8 cellular contexts compared by ENCODE assay signal in genomic region chr5:54520438-54520846, GRCh38. TPM values are rescaled to one million over a fixed set of nuclear protein-coding genes. Genes with fewer than 3 reads are reported as not detected.
DNase-seq lines count a peak whose midpoint lies in the region; ATAC-seq, FAIRE-seq and TF ChIP-seq lines count a peak whose summit lies in the region.

No MANE protein-coding gene starts in this region.

- no peaks in the 10 kb centered on the region for H4K20me1 ChIP-seq in GM23338 (replicated peaks; ENCODE audit: insufficient read depth)
- H4K20me1 ChIP-seq in endothelial cell of umbilical vein (replicated peaks; ENCODE audit: control insufficient read depth, extremely low read depth, insufficient read depth, low read length) = no peaks in the 10 kb centered on the region

- CTCF ChIA-PET in endothelial cell of umbilical vein (lab: Charles Lee) = interaction anchor here (1.0 to 5.3 kb wide), 5 partner anchors 223 to 639 kb away, joined by 3 to 301 read pairs (median 38); partner anchors contain the start of gene GPX8

- TF ChIP-seq POLR2A in endothelial cell of umbilical vein (IDR thresholded peaks at IDR 0.05; ENCODE audit: low read depth, low read length) = peak; percentile 57

- H3K4me3 ChIP-seq in GM23338 (peak overlapping the region; percentile 52), RWPE2 (ENCODE audit: severe bottlenecking) (peak overlapping the region; percentile 25), endothelial cell of umbilical vein (replicated peaks in 1 of 3; ENCODE audit: insufficient read depth in 1 of 3, low read depth in 1 of 3, low read length in 3 of 3) (peak overlapping the region; percentile 45 to 91 (median 77))

- H3K9me2 ChIP-seq in GM23338 (ENCODE audit: insufficient read depth) = peaks cover 4% of the 10 kb centered on the region; the same call in 1 of the 2 replicates

- DNase-seq in GM23338 (ENCODE audit: low spot score) = peak; percentile 32
- DNase-seq in RWPE2 (ENCODE audit: low spot score) = no peak
- peak; percentile 72 for DNase-seq in endothelial cell of umbilical vein (ENCODE audit: low read depth, low spot score)
- DNase-seq in natural killer cell = no peak
- DNase-seq in NCI-H128 (lab: John Stamatoyannopoulos, UW; ENCODE audit: unreplicated experiment) = no peak
- DNase-seq in ureter (ENCODE audit: low spot score) = no peak
- DNase-seq in left colon = no peak
- DNase-seq in activated CD8-positive, alpha-beta memory T cell treated with anti-CD3 and anti-CD28 coated beads for 24 hours = no peak

- POLR2A ChIA-PET in endothelial cell of umbilical vein (lab: Charles Lee) = no interaction called here

- no peak for TF ChIP-seq CTCF in GM23338 (conservative IDR thresholded peaks at IDR 0.05; ENCODE audit: low read depth in 2 of 2)
- no peak for TF ChIP-seq CTCF in RWPE2 (IDR thresholded peaks at IDR 0.05; ENCODE audit: poor library complexity, severe bottlenecking)
- no peak for TF ChIP-seq CTCF in endothelial cell of umbilical vein (IDR thresholded peaks at IDR 0.05; ENCODE audit: extremely low read depth in 1 of 2, insufficient read depth in 1 of 2, low read depth in 1 of 2, low read length in 2 of 2)
- TF ChIP-seq CTCF in natural killer cell (IDR thresholded peaks at IDR 0.05) = no peak

- intact Hi-C loops in endothelial cell of umbilical vein (cut with micrococcal nuclease) (loop anchor here (10.0 kb wide), 1 partner anchor 464 kb away; the partner anchor contains the start of gene ESM1), natural killer cell (cut with micrococcal nuclease) (no loop called here), left colon (cut with DNase I, micrococcal nuclease) (loop anchor here in 1 of 2 donors (2.0 kb wide), 1 partner anchor 324 kb away; no protein-coding TSS in a partner anchor)

- dilution Hi-C loops in endothelial cell of umbilical vein (cut with MboI; ENCODE audit: extremely low pct_ligation_motif_present, low sequenced_read_pairs) = no loop called here

- peaks cover 67% of the 10 kb centered on the region for H3K79me2 ChIP-seq in GM23338 (replicated peaks; ENCODE audit: insufficient read depth)
- peaks cover 69% of the 10 kb centered on the region for H3K79me2 ChIP-seq in endothelial cell of umbilical vein (ENCODE audit: control insufficient read depth, insufficient read depth, low read length)

- H3K27me3 Mint-ChIP-seq in GM23338 (ENCODE audit: insufficient read depth, low read depth, poor library complexity) (peaks cover 17% of the 10 kb centered on the region), natural killer cell (ENCODE audit: low read depth in 2 of 2) (no peaks in the 10 kb centered on the region)

- H3K27ac Mint-ChIP-seq in GM23338 = 0 out of 2 replicates have a peak overlapping the region, but pooled peaks have one; percentile 2
- H3K27ac Mint-ChIP-seq in natural killer cell = peak overlapping the region in 1 of 2 donors; percentile 90

- H2AFZ ChIP-seq in GM23338 (no peak overlapping the region), endothelial cell of umbilical vein (ENCODE audit: low read depth, low read length) (peak overlapping the region; percentile 75)

- H3K9me3 ChIP-seq in RWPE2 (ENCODE audit: severe bottlenecking) (no peaks in the 10 kb centered on the region), endothelial cell of umbilical vein (replicated peaks; ENCODE audit: control insufficient read depth, insufficient read depth, low read length) (no peaks in the 10 kb centered on the region)

- H3K27me3 ChIP-seq in GM23338 (ENCODE audit: insufficient read depth) (peaks cover 25% of the 10 kb centered on the region), RWPE2 (ENCODE audit: insufficient read depth, poor library complexity, severe bottlenecking) (no peaks in the 10 kb centered on the region), endothelial cell of umbilical vein (ENCODE audit: control insufficient read depth in 2 of 2, insufficient read depth in 2 of 2, low read length in 2 of 2) (no peaks in the 10 kb centered on the region)

- no peaks in the 10 kb centered on the region for H3F3A ChIP-seq in GM23338 (replicated peaks; ENCODE audit: low read depth)

- peak overlapping the region; percentile 73 for H3K4me2 ChIP-seq in GM23338
- H3K4me2 ChIP-seq in endothelial cell of umbilical vein (ENCODE audit: insufficient read depth, low read length) = peak overlapping the region; percentile 99

- no TSS peak for BruUV-seq in endothelial cell of umbilical vein (replicated peaks; lab: Mats Ljungman, UMichigan)

- H3K36me3 Mint-ChIP-seq in GM23338 (ENCODE audit: low read depth) = peaks cover 16% of the 10 kb centered on the region
- no peaks in the 10 kb centered on the region for H3K36me3 Mint-ChIP-seq in natural killer cell

- no peak overlapping the region for H3K27ac ChIP-seq in GM23338 (ENCODE audit: low read depth)
- peak overlapping the region; percentile 51 for H3K27ac ChIP-seq in RWPE2 (ENCODE audit: poor library complexity, severe bottlenecking)
- peak overlapping the region; percentile 79 for H3K27ac ChIP-seq in endothelial cell of umbilical vein (ENCODE audit: insufficient read depth, low read depth, low read length)

- no peaks in the 10 kb centered on the region for H3K9me1 ChIP-seq in endothelial cell of umbilical vein (replicated peaks; ENCODE audit: control insufficient read depth, extremely low read depth, insufficient read depth, low read length)

- peak; percentile 74 for FAIRE-seq in endothelial cell of umbilical vein (lab: Jason Lieb, UNC)

- H3K9ac ChIP-seq in endothelial cell of umbilical vein (replicated peaks; ENCODE audit: extremely low read depth, insufficient read depth, low read length) = peak overlapping the region; percentile 74

- ATAC-seq in GM23338 = no peak; the same call in 2 of the 3 replicates
- ATAC-seq in RWPE2 (ENCODE audit: low read depth) = peak; percentile 38
- ATAC-seq in natural killer cell = no peak
- no peak for ATAC-seq in left colon

- H3K36me3 ChIP-seq in GM23338 (ENCODE audit: insufficient read depth) = no peaks in the 10 kb centered on the region
- peaks cover 8% of the 10 kb centered on the region for H3K36me3 ChIP-seq in RWPE2 (ENCODE audit: low read depth)
- no peaks in the 10 kb centered on the region for H3K36me3 ChIP-seq in endothelial cell of umbilical vein (ENCODE audit: control insufficient read depth in 2 of 2, extremely low read depth in 1 of 2, insufficient read depth in 2 of 2, low read length in 2 of 2)

- H3K4me1 ChIP-seq in GM23338 (ENCODE audit: insufficient read depth) (peaks cover 16% of the 10 kb centered on the region; the same call in 1 of the 2 replicates), RWPE2 (ENCODE audit: insufficient read depth, poor library complexity, severe bottlenecking) (peaks cover 21% of the 10 kb centered on the region), endothelial cell of umbilical vein (ENCODE audit: control insufficient read depth, extremely low read depth, insufficient read depth, low read length) (peaks cover 62% of the 10 kb centered on the region)

- peaks cover 8% of the 10 kb centered on the region; the same call in 1 of the 3 replicates for H3K9me3 Mint-ChIP-seq in GM23338
- no peaks in the 10 kb centered on the region for H3K9me3 Mint-ChIP-seq in natural killer cell

- H3K4me1 Mint-ChIP-seq in GM23338 (peaks cover 38% of the 10 kb centered on the region), natural killer cell (peaks cover 8 to 34% of the 10 kb centered on the region in 2 donors)

- H3K4me3 Mint-ChIP-seq in GM23338 = peak overlapping the region; percentile 64
- peak overlapping the region; percentile 97 for H3K4me3 Mint-ChIP-seq in natural killer cell

TF ChIP-seq in GM23338, 12 proteins besides CTCF, POLR2A, EP300 and RAD21 (continues in another document):
- no peak for TF ChIP-seq EZH2phosphoT487 (IDR thresholded peaks at IDR 0.05; ENCODE audit: unreplicated experiment)
- no peak for TF ChIP-seq NANOG (IDR thresholded peaks at IDR 0.05; ENCODE audit: borderline replicate concordance)
- TF ChIP-seq CREB1 (CRISPR knock-in tag; IDR thresholded peaks at IDR 0.05; ENCODE audit: low read depth) = no peak
- TF ChIP-seq STAT1 (IDR thresholded peaks at IDR 0.05; ENCODE audit: unreplicated experiment) = no peak

TF ChIP-seq in endothelial cell of umbilical vein, 7 proteins besides CTCF, POLR2A, EP300 and RAD21:
- TF ChIP-seq FOS (IDR thresholded peaks at IDR 0.05; ENCODE audit: borderline replicate concordance, insufficient read depth, low read length) (no peak), POLR2AphosphoS5 (IDR thresholded peaks at IDR 0.05; ENCODE audit: insufficient read depth, low read depth, low read length) (peak; percentile 22)

RNA-seq across cellular contexts. Expression of gene SNX18, which starts 2.9 kb away (rescaled TPM):
- total RNA-seq in GM23338 (2014; rRNA removed; shearing (Covaris generic)) = 23.7 and 33.0 TPM in 2 replicates
- polyA plus RNA-seq in GM23338 (2016; fragmentation: Nextera tagmentation; extraction: Ambion mirVana) (4.7 and 5.3 TPM in 2 replicates), endothelial cell of umbilical vein (11.8 and 15.9 TPM in 2 replicates)
- total RNA-seq in endothelial cell of umbilical vein (25.2 and 25.3 TPM in 2 replicates), natural killer cell (10 to 100 TPM; 31.1 to 45.6 (median 40.8) TPM), ureter (27.8 TPM), left colon (10 to 100 TPM; 10.6 to 16.8 TPM)
- 8.3 and 10.7 TPM in 2 replicates for polyA plus RNA-seq in endothelial cell of umbilical vein (2011; cell fraction: cytosol; rRNA removed)
- 9.5 and 9.7 TPM in 2 replicates for polyA plus RNA-seq in endothelial cell of umbilical vein (2011; cell fraction: nucleus; rRNA removed)
- 6.6 and 8.5 TPM in 2 replicates for polyA plus RNA-seq in endothelial cell of umbilical vein (2012)
- 25.5 and 35.6 TPM in 2 replicates for polyA minus RNA-seq in endothelial cell of umbilical vein
- polyA minus RNA-seq in endothelial cell of umbilical vein (2011; cell fraction: cytosol; rRNA and poly(A)+ RNA removed) = 11.4 TPM
- polyA minus RNA-seq in endothelial cell of umbilical vein (2011; cell fraction: nucleus; rRNA and poly(A)+ RNA removed) = 35.6 and 40.1 TPM in 2 replicates

Comparison
In these comparisons a context has a peak if more than half of its experiments do, and no peak if none do; other contexts are left out.
1. DNase-seq: peak in GM23338 (single experiment) and endothelial cell of umbilical vein (single experiment); none in RWPE2 (single experiment), natural killer cell (single experiment), NCI-H128 (single experiment), ureter (single experiment), left colon (0 of 2) and activated CD8-positive, alpha-beta memory T cell treated with anti-CD3 and anti-CD28 coated beads for 24 hours (single experiment).
2. H3K4me3 ChIP-seq: peak in every context shown above with its lines; median percentile 77 in endothelial cell of umbilical vein; 52 in GM23338; 25 in RWPE2.